1 cellular context compared by ENCODE assay signal in genomic region chr19:49148784-49149651, GRCh38.
TF ChIP-seq lines count a peak whose summit lies in the region.

No MANE protein-coding gene starts in this region.

TF ChIP-seq in H1, 55 proteins besides CTCF, POLR2A, EP300 and RAD21:
- 0 out of 2 replicates have a peak, but pooled peaks have one; percentile 59 for TF ChIP-seq SP1 (IDR thresholded peaks at IDR 0.05; ENCODE audit: low read depth, low read length)
- TF ChIP-seq MAFK (IDR thresholded peaks at IDR 0.05; ENCODE audit: low read depth, low read length) = no peak
- no peak; the same call in 1 of the 2 replicates for TF ChIP-seq SP4 (IDR thresholded peaks at IDR 0.05; ENCODE audit: low read length)
- no peak for TF ChIP-seq TEAD4 (IDR thresholded peaks at IDR 0.05; ENCODE audit: low read depth, low read length)
- TF ChIP-seq ASH2L (IDR thresholded peaks at IDR 0.05; ENCODE audit: low read length) = no peak
- TF ChIP-seq ATF3 (IDR thresholded peaks at IDR 0.05; ENCODE audit: insufficient read depth, low read depth, low read length) = no peak
- TF ChIP-seq PHF8 (conservative IDR thresholded peaks at IDR 0.05; ENCODE audit: low read depth, low read length) = no peak; the same call in none of the 2 replicates
- TF ChIP-seq EGR1 (IDR thresholded peaks at IDR 0.05; ENCODE audit: borderline replicate concordance, low read depth, low read length) = no peak; the same call in 1 of the 2 replicates
- no peak for TF ChIP-seq NANOG (IDR thresholded peaks at IDR 0.05; ENCODE audit: insufficient read depth, low read depth, low read length, poor library complexity, severe bottlenecking)
- TF ChIP-seq SP2 (IDR thresholded peaks at IDR 0.05; ENCODE audit: low read length) = no peak
- peak; percentile 83 for TF ChIP-seq CHD1 (IDR thresholded peaks at IDR 0.05; ENCODE audit: low read depth, low read length)
- TF ChIP-seq RXRA (IDR thresholded peaks at IDR 0.05; ENCODE audit: insufficient read depth, low read depth, low read length) = no peak
- TF ChIP-seq BRCA1 (IDR thresholded peaks at IDR 0.05; ENCODE audit: low read depth, low read length) = no peak
- no peak for TF ChIP-seq KDM5A (IDR thresholded peaks at IDR 0.05; ENCODE audit: low read length)
- TF ChIP-seq KDM1A (IDR thresholded peaks at IDR 0.05; ENCODE audit: borderline replicate concordance, low read length) = no peak
- TF ChIP-seq CBX8 (IDR thresholded peaks at IDR 0.05; ENCODE audit: borderline replicate concordance, low read depth, low read length) = no peak
- TF ChIP-seq YY1 (IDR thresholded peaks at IDR 0.05; ENCODE audit: low read depth, low read length) = no peak
- TF ChIP-seq SIRT6 (IDR thresholded peaks at IDR 0.05; ENCODE audit: low read length) = no peak
- TF ChIP-seq JUN (IDR thresholded peaks at IDR 0.05; ENCODE audit: low read depth, low read length) = no peak
- peak; percentile 18; the same call in 1 of the 2 replicates for TF ChIP-seq MAX (IDR thresholded peaks at IDR 0.05)
- peak; percentile 40 for TF ChIP-seq TAF7 (optimal IDR thresholded peaks at IDR 0.05; ENCODE audit: borderline replicate concordance, low read depth, low read length)
- no peak for TF ChIP-seq CTBP2 (IDR thresholded peaks at IDR 0.05; ENCODE audit: borderline replicate concordance, insufficient read depth, insufficient read length, low read length)
- TF ChIP-seq RNF2 (IDR thresholded peaks at IDR 0.05; ENCODE audit: borderline replicate concordance, low read depth, low read length, missing control alignments, poor library complexity, severe bottlenecking) = no peak
- TF ChIP-seq CBX5 (IDR thresholded peaks at IDR 0.05; ENCODE audit: low read depth, low read length) = no peak
- no peak for TF ChIP-seq GTF2F1 (IDR thresholded peaks at IDR 0.05; ENCODE audit: borderline replicate concordance, low read depth, low read length)
- TF ChIP-seq HDAC2 (IDR thresholded peaks at IDR 0.05; ENCODE audit: borderline replicate concordance in 1 of 2, low read depth in 2 of 2, low read length in 2 of 2) = peak in 1 of 2 experiments; percentile 35; a peak in 1 of 4 replicates
- TF ChIP-seq ATF2 (IDR thresholded peaks at IDR 0.05; ENCODE audit: low read length) = 0 out of 2 replicates have a peak, but pooled peaks have one; percentile 11
- no peak; the same call in none of the 2 replicates for TF ChIP-seq CREB1 (IDR thresholded peaks at IDR 0.05)
- TF ChIP-seq EZH2 (IDR thresholded peaks at IDR 0.05; ENCODE audit: low read depth, low read length, severe bottlenecking) = no peak
- no peak for TF ChIP-seq SAP30 (IDR thresholded peaks at IDR 0.05; ENCODE audit: insufficient read depth, insufficient replicate concordance, low read length)
- TF ChIP-seq CEBPB (IDR thresholded peaks at IDR 0.05; ENCODE audit: low read depth, low read length) = no peak
- no peak for TF ChIP-seq NRF1 (IDR thresholded peaks at IDR 0.05; ENCODE audit: low read depth, low read length)
- TF ChIP-seq HDAC6 (IDR thresholded peaks at IDR 0.05; ENCODE audit: low read depth, low read length) = no peak
- TF ChIP-seq CHD2 (IDR thresholded peaks at IDR 0.05; ENCODE audit: low read length) = no peak
- TF ChIP-seq SIN3A (conservative IDR thresholded peaks at IDR 0.05 in 1 of 2, IDR thresholded peaks at IDR 0.05 in 1 of 2; ENCODE audit: low read depth in 1 of 2, low read length in 2 of 2) = peak in 1 of 2 experiments; percentile 72; a peak in 1 of 4 replicates
- peak; percentile 80; the same call in 1 of the 2 replicates for TF ChIP-seq JUND (IDR thresholded peaks at IDR 0.05; ENCODE audit: low read length)
- TF ChIP-seq USF2 (IDR thresholded peaks at IDR 0.05; ENCODE audit: low read length) = no peak
- peak; percentile 76; the same call in 1 of the 2 replicates for TF ChIP-seq POLR2AphosphoS5 (IDR thresholded peaks at IDR 0.05; ENCODE audit: low read depth, low read length)
- no peak for TF ChIP-seq BCL11A (IDR thresholded peaks at IDR 0.05; ENCODE audit: low read depth in 2 of 2, low read length in 2 of 2)
- TF ChIP-seq ZNF274 (IDR thresholded peaks at IDR 0.05; ENCODE audit: borderline replicate concordance, extremely low read depth, low read length) = no peak
- no peak for TF ChIP-seq RFX5 (IDR thresholded peaks at IDR 0.05; ENCODE audit: borderline replicate concordance, low read depth, low read length)
- no peak for TF ChIP-seq SRF (IDR thresholded peaks at IDR 0.05; ENCODE audit: low read depth, low read length)
- peak; percentile 30 for TF ChIP-seq KDM4A (IDR thresholded peaks at IDR 0.05; ENCODE audit: low read depth, low read length, severe bottlenecking)
- no peak for TF ChIP-seq GABPA (IDR thresholded peaks at IDR 0.05; ENCODE audit: borderline replicate concordance, insufficient read depth, low read length)
- no peak for TF ChIP-seq FOSL1 (IDR thresholded peaks at IDR 0.05; ENCODE audit: insufficient read depth, low read depth, low read length)
- no peak for TF ChIP-seq SUZ12 (IDR thresholded peaks at IDR 0.05; ENCODE audit: low read length)
- TF ChIP-seq BACH1 (IDR thresholded peaks at IDR 0.05; ENCODE audit: low read length) = no peak
- TF ChIP-seq RBBP5 (IDR thresholded peaks at IDR 0.05; ENCODE audit: borderline replicate concordance, low read depth, low read length) = no peak
- peak; percentile 40 for TF ChIP-seq SIX5 (IDR thresholded peaks at IDR 0.05; ENCODE audit: low read depth, low read length)
- no peak for TF ChIP-seq TCF12 (IDR thresholded peaks at IDR 0.05; ENCODE audit: low read depth, low read length)
- TF ChIP-seq POU5F1 (IDR thresholded peaks at IDR 0.05; ENCODE audit: low read depth, low read length) = no peak
- TF ChIP-seq TAF1 (IDR thresholded peaks at IDR 0.05; ENCODE audit: low read depth, low read length) = peak; percentile 78
- TF ChIP-seq TBP (IDR thresholded peaks at IDR 0.05; ENCODE audit: low read depth, low read length) = peak; percentile 81
- TF ChIP-seq E2F6 (IDR thresholded peaks at IDR 0.05) = no peak
- no peak for TF ChIP-seq CHD7 (IDR thresholded peaks at IDR 0.05; ENCODE audit: insufficient replicate concordance, low read length)
